Comparison of ENCODE assay signal across 1 cellular context in genomic region chrX:130770615-130771014, GRCh38.
A peak's percentile ranks its signal among the peaks of the same experiment; 100 is the strongest.
TF ChIP-seq lines count a peak whose summit lies in the region.

No MANE protein-coding gene starts in this region.

TF ChIP-seq in HCT116, 20 proteins besides CTCF, POLR2A, EP300 and RAD21 (continued from another document):
- TF ChIP-seq EZH2phosphoT487 (IDR thresholded peaks at IDR 0.05; ENCODE audit: borderline replicate concordance) (no peak), CBX3 (IDR thresholded peaks at IDR 0.05; ENCODE audit: low read depth) (no peak), POLR2AphosphoS5 (IDR thresholded peaks at IDR 0.05; ENCODE audit: low read depth, low read length) (no peak), ZNF274 (IDR thresholded peaks at IDR 0.05; ENCODE audit: low read depth, low read length) (no peak), MAX (IDR thresholded peaks at IDR 0.05) (no peak), FOSL1 (IDR thresholded peaks at IDR 0.05; ENCODE audit: low read depth) (0 out of 2 replicates have a peak, but pooled peaks have one; percentile 37), ELF1 (IDR thresholded peaks at IDR 0.05; ENCODE audit: borderline replicate concordance, low read depth) (no peak), SRF (IDR thresholded peaks at IDR 0.05; ENCODE audit: low read depth) (no peak), REST (IDR thresholded peaks at IDR 0.05; ENCODE audit: low read depth) (no peak), SP1 (IDR thresholded peaks at IDR 0.05; ENCODE audit: low read depth) (0 out of 2 replicates have a peak, but pooled peaks have one; percentile 11), SIN3A (IDR thresholded peaks at IDR 0.05; ENCODE audit: low read depth) (no peak)
